11 cellular contexts compared by ENCODE assay signal in genomic region chr13:45337803-45338202, GRCh38. TPM values are rescaled to one million over a fixed set of nuclear protein-coding genes. Genes with fewer than 3 reads are reported as not detected.
DNase-seq lines count a peak whose midpoint lies in the region; TF ChIP-seq lines count a peak whose summit lies in the region.
"Had no signal": no experiment of that assay in that cellular context is flagged by ENCODE, and none has a peak within 500 bp of the region (broad histone marks: within the 10 kb centered on the region; RNA-seq: fewer than 3 reads in every experiment).

No MANE protein-coding gene starts in this region.

- in situ Hi-C loops in GM13977 (cut with MboI; ENCODE audit: low pct_unique_long_range_greater_than_20kb, low sequenced_read_pairs, unreplicated experiment), result no loop called here

- H3K27ac ChIP-seq in AG04450 (ENCODE audit: low read depth, low read length) (no peak overlapping the region), Karpas-422 (ENCODE audit: low read length) (no peak overlapping the region), breast epithelium (peak overlapping the region; percentile 16 to 29), prostate gland (no peak overlapping the region)

- 84% methylated on average over 1 of the region's 1 CpG for WGBS in prostate gland

- DNase-seq in AG04450 (ENCODE audit: low read depth, low spot score), result no peak
- peak; percentile 2 for DNase-seq in Karpas-422
- DNase-seq in breast epithelium (ENCODE audit: low spot score in 2 of 2), result no peak
- no peak for DNase-seq in NCI-H524 (lab: John Stamatoyannopoulos, UW)
- no peak for DNase-seq in GM13977 (ENCODE audit: low spot score)
- DNase-seq in stimulated activated CD4-positive, alpha-beta T cell treated with anti-CD3 and anti-CD28 coated beads, Interleukin-4, amount 100 ng/mL, for 24 hours, result no peak
- DNase-seq in prostate gland (ENCODE audit: low spot score), result no peak
- DNase-seq: COR-L47, cortex of kidney, NCI-H526 had no signal

- H2AFZ ChIP-seq in Karpas-422 (ENCODE audit: low read length), result no peak overlapping the region

- no peak overlapping the region for H3K4me2 ChIP-seq in Karpas-422 (ENCODE audit: low read depth, low read length, poor library complexity, severe bottlenecking)

- H4K20me1 ChIP-seq in Karpas-422 (ENCODE audit: insufficient read depth, low read depth, low read length), result peaks cover 64% of the 10 kb centered on the region

- H3K36me3 ChIP-seq in Karpas-422 (ENCODE audit: insufficient read depth, low read length), result peaks cover 44% of the 10 kb centered on the region
- H3K36me3 ChIP-seq in breast epithelium, result no peaks in the 10 kb centered on the region
- H3K36me3 ChIP-seq in mucosa of stomach (ENCODE audit: control insufficient read depth, insufficient read depth, low read length), result peaks cover 21% of the 10 kb centered on the region
- peaks cover 4 to 5% of the 10 kb centered on the region in 2 donors for H3K36me3 ChIP-seq in prostate gland

- H3K9ac ChIP-seq in Karpas-422 (ENCODE audit: low read length), result no peak overlapping the region
- H3K9ac ChIP-seq in mucosa of stomach (ENCODE audit: low read length), result peak overlapping the region; percentile 11

- H3K4me3 ChIP-seq in AG04450 (ENCODE audit: low read depth, low read length) (peak overlapping the region; percentile 83), Karpas-422 (ENCODE audit: low read length) (no peak overlapping the region), breast epithelium (peak overlapping the region in 1 of 3 donors; percentile 97), mucosa of stomach (ENCODE audit: low read length) (no peak overlapping the region), prostate gland (no peak overlapping the region)

- H3K9me2 ChIP-seq in Karpas-422 (replicated peaks; ENCODE audit: insufficient read depth, low read length), result no peaks in the 10 kb centered on the region

- no peaks in the 10 kb centered on the region for H3K27me3 ChIP-seq in AG04450 (ENCODE audit: control insufficient read depth, insufficient read depth, low read length)
- H3K27me3 ChIP-seq in Karpas-422 (ENCODE audit: low read length), result no peaks in the 10 kb centered on the region
- H3K27me3 ChIP-seq in breast epithelium, result no peaks in the 10 kb centered on the region
- no peaks in the 10 kb centered on the region for H3K27me3 ChIP-seq in mucosa of stomach (ENCODE audit: control insufficient read depth, insufficient read depth, low read length)
- no peaks in the 10 kb centered on the region for H3K27me3 ChIP-seq in prostate gland (replicated peaks; ENCODE audit: insufficient read depth)

- intact Hi-C loops in breast epithelium (cut with DNase I; ENCODE audit: low total_unique reads), result no loop called here
- intact Hi-C loops in prostate gland (cut with DNase I), result no loop called here

- H3K9me3 ChIP-seq in AG04450 (ENCODE audit: control insufficient read depth, insufficient read depth, low read length) (no peaks in the 10 kb centered on the region; the same call in 1 of the 2 replicates), Karpas-422 (ENCODE audit: low read length) (no peaks in the 10 kb centered on the region), breast epithelium (no peaks in the 10 kb centered on the region), mucosa of stomach (ENCODE audit: control insufficient read depth, low read length) (no peaks in the 10 kb centered on the region), prostate gland (no peaks in the 10 kb centered on the region)

- no peak for TF ChIP-seq CTCF in AG04450 (IDR thresholded peaks at IDR 0.05; ENCODE audit: low read depth, low read length)
- no peak for TF ChIP-seq CTCF in breast epithelium (IDR thresholded peaks at IDR 0.05)
- TF ChIP-seq CTCF in GM13977 (IDR thresholded peaks at IDR 0.05; ENCODE audit: extremely low read depth, insufficient read depth, missing control alignments), result no peak
- no peak for TF ChIP-seq CTCF in prostate gland (IDR thresholded peaks at IDR 0.05)

- peaks cover 47% of the 10 kb centered on the region for H3K79me2 ChIP-seq in Karpas-422 (ENCODE audit: low read length)

- TF ChIP-seq POLR2A in breast epithelium (IDR thresholded peaks at IDR 0.05) (no peak), prostate gland (IDR thresholded peaks at IDR 0.05) (no peak)

- H3K4me1 ChIP-seq in Karpas-422 (ENCODE audit: low read length) (peaks cover 33% of the 10 kb centered on the region), breast epithelium (peaks cover 0 to 9% of the 10 kb centered on the region in 2 donors), mucosa of stomach (ENCODE audit: control insufficient read depth, insufficient read depth, low read length) (peaks cover 17% of the 10 kb centered on the region), prostate gland (replicated peaks) (peaks cover 16% of the 10 kb centered on the region)

- CTCF ChIA-PET in AG04450 (lab: Charles Lee), result interaction anchor here (1.0 kb wide), 1 partner anchor 26 kb away, joined by 3 read pairs; no protein-coding TSS in a partner anchor

- POLR2A ChIA-PET in AG04450 (lab: Yijun Ruan, JAX), result interaction anchor here (1.3 kb wide), 1 partner anchor 9 kb away, joined by 5 read pairs; no protein-coding TSS in a partner anchor

RNA-seq across cellular contexts. Expression of gene TPT1, which starts 3.2 kb away (rescaled TPM):
- 6,434 and 7,581 TPM in 2 replicates for polyA plus RNA-seq in AG04450 (2011; rRNA removed)
- 1,741 and 1,851 TPM in 2 replicates for polyA minus RNA-seq in AG04450 (2011; rRNA and poly(A)+ RNA removed)
- total RNA-seq in Karpas-422 (2014; rRNA removed; shearing (Covaris generic); ENCODE audit: low replicate concordance), result 2,059 and 2,102 TPM in 2 replicates
- total RNA-seq in breast epithelium, result 1,000 to 10,000 TPM; 3,213 to 3,932 (median 3,461) TPM
- total RNA-seq in prostate gland, result 1,000 to 10,000 TPM; 1,725 to 2,682 TPM

Comparison
In these comparisons a context has a peak if more than half of its experiments do, and no peak if none do; other contexts are left out.
1. H3K27ac ChIP-seq: peak in breast epithelium (2 of 2); none in AG04450 (single experiment), Karpas-422 (single experiment) and prostate gland (0 of 2).